In the genomic region with DNA sequence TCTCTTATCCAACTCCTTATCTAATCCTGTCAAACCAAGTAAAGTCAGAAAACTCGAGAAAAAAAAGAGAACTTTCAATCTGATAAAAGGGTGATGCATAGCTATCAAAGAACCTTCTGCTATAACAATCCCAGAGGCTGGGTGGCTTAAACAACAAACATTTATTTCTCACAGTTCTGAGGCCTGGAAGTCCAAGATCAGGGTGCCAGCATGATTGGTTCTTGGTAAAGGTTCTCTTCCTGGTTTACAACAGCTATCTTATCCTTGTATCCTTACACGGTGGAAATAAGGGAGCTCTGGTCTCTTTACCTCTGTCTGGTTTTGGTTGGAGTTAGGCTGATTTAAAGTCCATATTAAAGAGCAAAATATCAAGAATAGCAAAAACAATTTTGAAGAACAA, we compare ENCODE assay signal across 15 cellular contexts.
DNase-seq lines count a peak whose midpoint lies in the region; ATAC-seq and TF ChIP-seq lines count a peak whose summit lies in the region.
"Had no signal": no experiment of that assay in that cellular context is flagged by ENCODE, and none has a peak within 500 bp of the region (broad histone marks: within the 10 kb centered on the region; RNA-seq: fewer than 3 reads in every experiment).

No MANE protein-coding gene starts in this region.

- no peak overlapping the region for H2AFZ ChIP-seq in SU-DHL-6 (ENCODE audit: low read depth, low read length, severe bottlenecking)
- no peak overlapping the region for H2AFZ ChIP-seq in trophoblast cell (ENCODE audit: insufficient read depth, low read length, poor library complexity)
- H2AFZ ChIP-seq: GM23338 had no signal

- H4K20me1 ChIP-seq in SU-DHL-6 (ENCODE audit: low read depth, low read length) = no peaks in the 10 kb centered on the region

- H3K79me1 ChIP-seq in trophoblast cell (ENCODE audit: low read length) = no peaks in the 10 kb centered on the region

- H3K36me3 Mint-ChIP-seq in CD4-positive, alpha-beta memory T cell = peaks cover 20 to 24% of the 10 kb centered on the region in 2 donors
- H3K36me3 Mint-ChIP-seq in memory B cell = peaks cover 20% of the 10 kb centered on the region

- ATAC-seq in memory B cell (ENCODE audit: low read depth) (no peak), right lobe of liver (no peak)
- ATAC-seq: A549, GM23338 had no signal

- no peaks in the 10 kb centered on the region for H3K9me3 ChIP-seq in CD4-positive, alpha-beta memory T cell (ENCODE audit: control insufficient read depth in 1 of 2, low read length in 2 of 2)
- no peaks in the 10 kb centered on the region for H3K9me3 ChIP-seq in SU-DHL-6 (ENCODE audit: insufficient read depth, low read length)
- no peaks in the 10 kb centered on the region for H3K9me3 ChIP-seq in trophoblast cell (ENCODE audit: insufficient read depth, low read depth, low read length)
- no peaks in the 10 kb centered on the region for H3K9me3 ChIP-seq in right lobe of liver
- H3K9me3 ChIP-seq: A549, BE2C had no signal

- H3K27me3 ChIP-seq in CD4-positive, alpha-beta memory T cell (ENCODE audit: insufficient read depth, low read length) = no peaks in the 10 kb centered on the region
- H3K27me3 ChIP-seq in SU-DHL-6 (ENCODE audit: low read length) (no peaks in the 10 kb centered on the region), trophoblast cell (ENCODE audit: insufficient read depth, low read length) (no peaks in the 10 kb centered on the region), right lobe of liver (no peaks in the 10 kb centered on the region)
- H3K27me3 ChIP-seq: BE2C had no signal

- H3F3A ChIP-seq in SU-DHL-6 (ENCODE audit: insufficient read depth) = peaks cover 82% of the 10 kb centered on the region

- H3K18ac ChIP-seq in trophoblast cell (ENCODE audit: low read length) = no peak overlapping the region

- H2BK5ac ChIP-seq in trophoblast cell (ENCODE audit: low read depth, low read length, poor library complexity) = no peak overlapping the region

- no peak overlapping the region for H3K4ac ChIP-seq in trophoblast cell (ENCODE audit: low read depth, low read length)

- H2BK120ac ChIP-seq in trophoblast cell (ENCODE audit: insufficient read depth, low read length, poor library complexity) = no peak overlapping the region

- no peak overlapping the region for H4K91ac ChIP-seq in trophoblast cell (ENCODE audit: low read depth, low read length)

- POLR2A ChIA-PET in CD4-positive, alpha-beta memory T cell (lab: Charles Lee; ENCODE audit: partially characterized antibody) = no interaction called here

- peaks cover 0 to 3% (median 0%) of the 10 kb centered on the region in 8 donors for H3K9me3 Mint-ChIP-seq in CD4-positive, alpha-beta memory T cell
- H3K9me3 Mint-ChIP-seq in memory B cell = no peaks in the 10 kb centered on the region
- H3K9me3 Mint-ChIP-seq: CD8-positive, alpha-beta memory T cell; GM23338 had no signal

- intact Hi-C loops in CD4-positive, alpha-beta memory T cell (cut with micrococcal nuclease) = loop anchor here (10.0 kb wide), 1 partner anchor 136 kb away; the partner anchor contains the start of genes PHTF2 and TMEM60
- intact Hi-C loops in right lobe of liver (cut with DNase I) = no loop called here

- peak overlapping the region in 5 of 7 donors; percentile 17 to 73 (median 51) for H3K27ac Mint-ChIP-seq in CD4-positive, alpha-beta memory T cell
- peak overlapping the region; percentile 11 for H3K27ac Mint-ChIP-seq in memory B cell
- H3K27ac Mint-ChIP-seq: GM23338 had no signal

- H3K4me3 ChIP-seq in CD4-positive, alpha-beta memory T cell (ENCODE audit: low read length in 2 of 2) = no peak overlapping the region
- H3K4me3 ChIP-seq in SU-DHL-6 (ENCODE audit: insufficient read depth, low read length, poor library complexity, severe bottlenecking) (no peak overlapping the region), trophoblast cell (ENCODE audit: low read depth, low read length) (no peak overlapping the region), right lobe of liver (no peak overlapping the region)
- H3K4me3 ChIP-seq: A549, GM23338 had no signal

- no peak overlapping the region for H3K23ac ChIP-seq in trophoblast cell (ENCODE audit: low read length)

- no peaks in the 10 kb centered on the region for H3K27me3 Mint-ChIP-seq in CD4-positive, alpha-beta memory T cell
- no peaks in the 10 kb centered on the region for H3K27me3 Mint-ChIP-seq in memory B cell
- H3K27me3 Mint-ChIP-seq: CD8-positive, alpha-beta memory T cell had no signal

- peak overlapping the region; percentile 41 for H3K4me2 ChIP-seq in SU-DHL-6 (ENCODE audit: low read depth, low read length, poor library complexity, severe bottlenecking)
- no peak overlapping the region for H3K4me2 ChIP-seq in trophoblast cell (ENCODE audit: low read length)
- H3K4me2 ChIP-seq: A549, GM23338 had no signal

- CTCF ChIA-PET in CD4-positive, alpha-beta memory T cell (lab: Charles Lee; ENCODE audit: partially characterized antibody) = no interaction called here

- H3K36me3 ChIP-seq in CD4-positive, alpha-beta memory T cell (ENCODE audit: insufficient read depth, low read length) = peaks cover 5% of the 10 kb centered on the region
- H3K36me3 ChIP-seq in SU-DHL-6 (ENCODE audit: low read length) (peaks cover 36% of the 10 kb centered on the region), trophoblast cell (ENCODE audit: control insufficient read depth in 1 of 2, insufficient read depth in 2 of 2, low read length in 2 of 2) (peaks cover 0 to 4% of the 10 kb centered on the region in 2 experiments), right lobe of liver (no peaks in the 10 kb centered on the region)

- no peak for TF ChIP-seq POLR2A in right lobe of liver (IDR thresholded peaks at IDR 0.05)

- no peak overlapping the region for H4K8ac ChIP-seq in trophoblast cell (ENCODE audit: low read depth, low read length)

- H3K4me1 ChIP-seq in CD4-positive, alpha-beta memory T cell (ENCODE audit: insufficient read depth, low read length) = peaks cover 2% of the 10 kb centered on the region
- H3K4me1 ChIP-seq in trophoblast cell (ENCODE audit: control insufficient read depth in 1 of 2, insufficient read depth in 2 of 2, low read length in 2 of 2) (no peaks in the 10 kb centered on the region), right lobe of liver (no peaks in the 10 kb centered on the region)
- H3K4me1 ChIP-seq: A549, BE2C had no signal

- no peak overlapping the region for H3K9ac ChIP-seq in SU-DHL-6 (ENCODE audit: low read length)
- H3K9ac ChIP-seq in trophoblast cell (ENCODE audit: low read length) = no peak overlapping the region

- H2AK5ac ChIP-seq in trophoblast cell (ENCODE audit: low read length) = no peak overlapping the region

- no peak for TF ChIP-seq CTCF in SU-DHL-6 (IDR thresholded peaks at IDR 0.05; ENCODE audit: insufficient read depth, low read length, poor library complexity, severe bottlenecking)
- TF ChIP-seq CTCF in right lobe of liver (IDR thresholded peaks at IDR 0.05) = no peak

- H3K9me2 ChIP-seq in SU-DHL-6 (replicated peaks; ENCODE audit: insufficient read depth, low read length) = no peaks in the 10 kb centered on the region

- H3K79me2 ChIP-seq in SU-DHL-6 (ENCODE audit: insufficient read depth, low read length) = peaks cover 16% of the 10 kb centered on the region; the same call in 1 of the 2 replicates
- H3K79me2 ChIP-seq in trophoblast cell (ENCODE audit: control insufficient read depth, insufficient read depth, low read length, poor library complexity) = no peaks in the 10 kb centered on the region

- H3K27ac ChIP-seq in CD4-positive, alpha-beta memory T cell (ENCODE audit: low read depth, low read length) = no peak overlapping the region
- peak overlapping the region; percentile 78 for H3K27ac ChIP-seq in SU-DHL-6 (ENCODE audit: low read depth, low read length)
- H3K27ac ChIP-seq in trophoblast cell (ENCODE audit: low read depth, low read length) = no peak overlapping the region
- H3K27ac ChIP-seq in right lobe of liver = no peak overlapping the region
- H3K27ac ChIP-seq: A549, C4-2B had no signal

- no peak overlapping the region for H3K4me3 Mint-ChIP-seq in CD4-positive, alpha-beta memory T cell
- H3K4me3 Mint-ChIP-seq in memory B cell = no peak overlapping the region
- H3K4me3 Mint-ChIP-seq: CD8-positive, alpha-beta memory T cell; GM23338 had no signal

- no peak for DNase-seq in CD4-positive, alpha-beta memory T cell
- DNase-seq in memory B cell (ENCODE audit: low spot score in 2 of 2) (no peak), trophoblast cell (peak; percentile 52 to 84), right lobe of liver (no peak), DMS153 (lab: John Stamatoyannopoulos, UW) (no peak), NCI-H526 treated with DMSO at 0.1 percent for 48 hours (lab: John Stamatoyannopoulos, UW) (no peak)
- DNase-seq: BE2C; CD8-positive, alpha-beta memory T cell; DMS79 treated with DMSO at 0.1 percent for 48 hours; EL; H7 had no signal

- WGBS in trophoblast cell (ENCODE audit: extremely low coverage, insufficient coverage, insufficient read length) = no CpG with 5 or more reads among the region's 2 CpGs
- WGBS in right lobe of liver (ENCODE audit: insufficient coverage, low coverage, low lambda C conversion rate, missing lambda C conversion rate) = 68% methylated on average over 2 of the region's 2 CpGs

- peaks cover 14 to 24% (median 19%) of the 10 kb centered on the region in 4 donors for H3K4me1 Mint-ChIP-seq in CD4-positive, alpha-beta memory T cell
- peaks cover 14% of the 10 kb centered on the region for H3K4me1 Mint-ChIP-seq in memory B cell

- no peak overlapping the region for H2BK12ac ChIP-seq in trophoblast cell (ENCODE audit: low read length)

- H4K12ac ChIP-seq in trophoblast cell (ENCODE audit: low read depth, low read length) = no peak overlapping the region

- no peak overlapping the region for H3K14ac ChIP-seq in trophoblast cell (ENCODE audit: low read length)

Comparison
In these comparisons a context has a peak if more than half of its experiments do, and no peak if none do; other contexts are left out.
1. DNase-seq: peak in trophoblast cell (2 of 2); none in CD4-positive, alpha-beta memory T cell (0 of 5), memory B cell (0 of 2), right lobe of liver (0 of 3), DMS153 (single experiment) and NCI-H526 treated with DMSO at 0.1 percent for 48 hours (single experiment).